ENCODE assay signal across 23 cellular contexts in genomic region chr5:174459071-174459702, GRCh38.
"Had no signal": no experiment of that assay in that cellular context is flagged by ENCODE, and none has a peak within 500 bp of the region (broad histone marks: within the 10 kb centered on the region; RNA-seq: fewer than 3 reads in every experiment).

No MANE protein-coding gene starts in this region.

- H3K4me3 Mint-ChIP-seq: activated CD8-positive, alpha-beta T cell treated with anti-CD3 and anti-CD28 coated beads for 36 hours; activated naive CD8-positive, alpha-beta T cell; neural crest cell; stimulated activated naive B cell treated with anti-CD40 and anti-IgM and Interleukin-4, amounts not matched to agents 10 μg/mL and 1 μg/mL and 100 μg/mL, for 72 hours; T-helper 1 cell treated with Interleukin-12 subunit alpha and Interleukin-12 subunit beta and Interleukin-4 antibody, amounts not matched to agents 30 μg/mL and 1 μg/mL, for 36 hours; WTC11 had no signal

- FAIRE-seq: frontal cortex, pancreas had no signal

- DNase-seq: activated CD4-positive, alpha-beta T cell treated with anti-CD3 and anti-CD28 coated beads for 48 hours; activated CD8-positive, alpha-beta T cell treated with anti-CD3 and anti-CD28 coated beads for 36 hours; activated gamma-delta T cell; activated T-cell treated with anti-CD3 and anti-CD28 coated beads, Interleukin-2, amount 50 U/mL, for 48 hours; amygdala; brain microvascular endothelial cell; dermis blood vessel endothelial cell; head of caudate nucleus; left colon; lower lobe of right lung; pancreas; retina; stimulated activated CD4-positive, alpha-beta T cell treated with anti-CD3 and anti-CD28 coated beads, Interleukin-2, amount 100 ng/mL, for 48 hours; stimulated activated naive B cell treated with anti-CD40 and anti-IgM and Interleukin-4, amounts not matched to agents 10 μg/mL and 1 μg/mL and 100 μg/mL, for 72 hours; tibial artery had no signal

- H3K36me3 Mint-ChIP-seq: activated naive CD8-positive, alpha-beta T cell; immature natural killer cell; stimulated activated naive B cell treated with anti-CD40 and anti-IgM and Interleukin-4, amounts not matched to agents 10 μg/mL and 1 μg/mL and 100 μg/mL, for 72 hours; WTC11 had no signal

- H3K27ac Mint-ChIP-seq: activated CD8-positive, alpha-beta T cell treated with anti-CD3 and anti-CD28 coated beads for 36 hours; activated naive CD8-positive, alpha-beta T cell; stimulated activated naive B cell treated with anti-CD40 and anti-IgM and Interleukin-4, amounts not matched to agents 10 μg/mL and 1 μg/mL and 100 μg/mL, for 72 hours; T-helper 1 cell treated with Interleukin-12 subunit alpha and Interleukin-12 subunit beta and Interleukin-4 antibody, amounts not matched to agents 30 μg/mL and 1 μg/mL, for 36 hours; WTC11 had no signal

- H3K27ac ChIP-seq: brain microvascular endothelial cell, epithelial cell of prostate, lower lobe of right lung, pancreas, tibial artery had no signal

- H3K27me3 Mint-ChIP-seq: activated CD8-positive, alpha-beta T cell treated with anti-CD3 and anti-CD28 coated beads for 36 hours; activated naive CD8-positive, alpha-beta T cell; stimulated activated naive B cell treated with anti-CD40 and anti-IgM and Interleukin-4, amounts not matched to agents 10 μg/mL and 1 μg/mL and 100 μg/mL, for 72 hours had no signal

- H3K9me3 Mint-ChIP-seq: activated CD8-positive, alpha-beta T cell treated with anti-CD3 and anti-CD28 coated beads for 36 hours; neural crest cell; T-helper 1 cell treated with Interleukin-12 subunit alpha and Interleukin-12 subunit beta and Interleukin-4 antibody, amounts not matched to agents 30 μg/mL and 1 μg/mL, for 36 hours had no signal

- ATAC-seq: activated CD8-positive, alpha-beta T cell treated with anti-CD3 and anti-CD28 coated beads for 36 hours; lower lobe of right lung; SK-N-SH treated with all-trans-retinoic acid at 6 μM for 48 hours; stimulated activated naive B cell treated with anti-CD40 and anti-IgM and Interleukin-4, amounts not matched to agents 10 μg/mL and 1 μg/mL and 100 μg/mL, for 72 hours; WTC11 had no signal

- H3K4me1 Mint-ChIP-seq: neural crest cell; stimulated activated naive B cell treated with anti-CD40 and anti-IgM and Interleukin-4, amounts not matched to agents 10 μg/mL and 1 μg/mL and 100 μg/mL, for 72 hours had no signal
